6 cellular contexts compared by ENCODE assay signal in genomic region chr1:153968000-153968363, GRCh38. TPM values are rescaled to one million over a fixed set of nuclear protein-coding genes. Genes with fewer than 3 reads are reported as not detected.
DNase-seq lines count a peak whose midpoint lies in the region; ATAC-seq and TF ChIP-seq lines count a peak whose summit lies in the region.

No MANE protein-coding gene starts in this region.

- ATAC-seq in Panc1 (no peak), HG02588 (IDR thresholded peaks at IDR 0.05; ENCODE audit: unreplicated experiment) (no peak)

- DNase-seq in COR-L47 (lab: John Stamatoyannopoulos, UW) (peak; percentile 63), Panc1 (ENCODE audit: low read depth, low spot score) (no peak), GM19240 (ENCODE audit: insufficient read length, low spot score) (no peak)
- no peak for DNase-seq in stimulated activated CD4-positive, alpha-beta T cell treated with anti-CD3 and anti-CD28 coated beads, Interleukin-4, amount 100 ng/mL, for 24 hours

- H3K9me3 ChIP-seq in Panc1 (ENCODE audit: control insufficient read depth, insufficient read depth, low read depth, low read length) (no peaks in the 10 kb centered on the region), iPS-18a (ENCODE audit: control insufficient read depth, low read depth, low read length) (no peaks in the 10 kb centered on the region)

- peaks cover 9% of the 10 kb centered on the region; the same call in 1 of the 2 replicates for H3K4me1 ChIP-seq in Panc1 (ENCODE audit: control insufficient read depth, insufficient read depth, low read length)
- H3K4me1 ChIP-seq in iPS-18a (ENCODE audit: control insufficient read depth, low read depth, low read length), result peaks cover 11% of the 10 kb centered on the region

- peak overlapping the region; percentile 95 for H3K9ac ChIP-seq in iPS-18a (ENCODE audit: low read length)

- peak overlapping the region; percentile 66 to 70 for H3K4me3 ChIP-seq in Panc1 (ENCODE audit: low read depth in 2 of 2, low read length in 2 of 2)
- peak overlapping the region; percentile 86 for H3K4me3 ChIP-seq in iPS-18a (ENCODE audit: low read length)

- POLR2A ChIA-PET in Panc1 (lab: Charles Lee), result interaction anchor here (0.6 to 1.4 kb wide), 5 partner anchors 9 to 296 kb away, joined by 3 to 4 read pairs (median 3); partner anchors contain the start of genes JTB and RPS27

- H3K36me3 ChIP-seq in Panc1 (ENCODE audit: control insufficient read depth, insufficient read depth, low read length), result no peaks in the 10 kb centered on the region; the same call in 1 of the 2 replicates
- H3K36me3 ChIP-seq in iPS-18a (ENCODE audit: control insufficient read depth, low read depth, low read length), result no peaks in the 10 kb centered on the region

- BruUV-seq in Panc1 (replicated peaks; lab: Mats Ljungman, UMichigan), result no TSS peak

- CTCF ChIA-PET in Panc1 (lab: Charles Lee), result interaction anchor here (0.5 to 1.0 kb wide), 2 partner anchors 30 to 290 kb away, joined by 5 read pairs; partner anchors contain the start of gene NPR1

- TF ChIP-seq CTCF in Panc1 (IDR thresholded peaks at IDR 0.05), result no peak

- peak overlapping the region; percentile 97 for H3K27ac ChIP-seq in Panc1 (ENCODE audit: low read length)
- H3K27ac ChIP-seq in iPS-18a (ENCODE audit: low read length), result peak overlapping the region; percentile 90

- H3K27me3 ChIP-seq in Panc1 (ENCODE audit: control insufficient read depth, insufficient read depth, low read length), result no peaks in the 10 kb centered on the region
- no peaks in the 10 kb centered on the region for H3K27me3 ChIP-seq in iPS-18a (ENCODE audit: control insufficient read depth, insufficient read depth, low read length)

- intact Hi-C loops in Panc1 (cut with micrococcal nuclease; ENCODE audit: unreplicated experiment), result no loop called here

- in situ Hi-C loops in Panc1 (cut with HindIII; ENCODE audit: low pct_unique_long_range_greater_than_20kb, low sequenced_read_pairs), result no loop called here

RNA-seq across cellular contexts. Expression of gene CREB3L4, which starts 0.3 kb away (rescaled TPM):
- 12.3 TPM for total RNA-seq in Panc1 (2021; ENCODE audit: unreplicated experiment)
- 14.8 TPM for polyA plus RNA-seq in Panc1 (2012; ENCODE audit: insufficient read length)

RNA-seq across cellular contexts. Expression of gene SLC39A1, which starts 4.6 kb away (rescaled TPM):
- 158 TPM for total RNA-seq in Panc1 (2021; ENCODE audit: unreplicated experiment)
- 185 TPM for polyA plus RNA-seq in Panc1 (2012; ENCODE audit: insufficient read length)

RNA-seq across cellular contexts. Expression of gene JTB, which starts 9.5 kb away (rescaled TPM):
- 134 TPM for total RNA-seq in Panc1 (2021; ENCODE audit: unreplicated experiment)
- polyA plus RNA-seq in Panc1 (2012; ENCODE audit: insufficient read length), result 132 TPM

RNA-seq across cellular contexts. Expression of gene CRTC2, which starts 9.6 kb away (rescaled TPM):
- 39.3 TPM for total RNA-seq in Panc1 (2021; ENCODE audit: unreplicated experiment)
- polyA plus RNA-seq in Panc1 (2012; ENCODE audit: insufficient read length), result 47.6 TPM

RNA-seq across cellular contexts. Expression of gene RAB13, which starts 18.2 kb away (rescaled TPM):
- 70.6 TPM for total RNA-seq in Panc1 (2021; ENCODE audit: unreplicated experiment)
- polyA plus RNA-seq in Panc1 (2012; ENCODE audit: insufficient read length), result 102 TPM
